Comparison of ENCODE assay signal across 2 cellular contexts in genomic region chr7:105622114-105622731, GRCh38.
TF ChIP-seq lines count a peak whose summit lies in the region.

No MANE protein-coding gene starts in this region.

TF ChIP-seq in SK-N-SH treated with all-trans-retinoic acid at 6 μM for 48 hours, 23 proteins besides CTCF, POLR2A, EP300 and RAD21 (continued from another document):
- TF ChIP-seq POU6F1 (CRISPR knock-in tag; IDR thresholded peaks at IDR 0.05; ENCODE audit: borderline replicate concordance, low read depth) (no peak), OSR1 (CRISPR knock-in tag; IDR thresholded peaks at IDR 0.05) (no peak)
TF ChIP-seq in SK-N-SH treated with all-trans-retinoic acid at 6 μM for 48 hours: peak in this region for 0.

TF ChIP-seq in SK-N-SH, 30 proteins besides CTCF, POLR2A, EP300 and RAD21 (continued from another document):
- TF ChIP-seq ZBTB33 (IDR thresholded peaks at IDR 0.05; ENCODE audit: borderline replicate concordance, low read depth) (no peak), YY1 (IDR thresholded peaks at IDR 0.05; ENCODE audit: low read depth) (no peak), PBX3 (IDR thresholded peaks at IDR 0.05) (no peak), MXI1 (IDR thresholded peaks at IDR 0.05; ENCODE audit: low read depth, low read length) (no peak), GATA2 (CRISPR knock-in tag; IDR thresholded peaks at IDR 0.05) (no peak), POLR2AphosphoS5 (IDR thresholded peaks at IDR 0.05; ENCODE audit: low read depth, low read length) (no peak), TEAD4 (IDR thresholded peaks at IDR 0.05; ENCODE audit: borderline replicate concordance, insufficient read depth) (no peak), JUND (IDR thresholded peaks at IDR 0.05) (no peak)
